In genomic region chr16:3866703-3867431, GRCh38 we compare ENCODE assay signal across 17 cellular contexts.
"Had no signal": no experiment of that assay in that cellular context is flagged by ENCODE, and none has a peak within 500 bp of the region (broad histone marks: within the 10 kb centered on the region; RNA-seq: fewer than 3 reads in every experiment).

No MANE protein-coding gene starts in this region.

- H3K4me3 ChIP-seq: body of pancreas, esophagus muscularis mucosa, left ventricle myocardium inferior, sigmoid colon, spleen, thyroid gland had no signal

- H3K27ac ChIP-seq: body of pancreas, esophagus muscularis mucosa, left ventricle myocardium inferior, sigmoid colon, spleen, thyroid gland had no signal

- H3K4me3 Mint-ChIP-seq: natural killer cell treated with Interleukin-12 subunit alpha and Interleukin-12 subunit beta and Interleukin-15 and Interleukin-18, amount 100 ng/mL, for 72 hours; T-helper 1 cell treated with Interleukin-12 subunit alpha and Interleukin-12 subunit beta and Interleukin-4 antibody, amounts not matched to agents 30 μg/mL and 1 μg/mL, for 36 hours had no signal

- DNase-seq: activated CD4-positive, alpha-beta T cell treated with anti-CD3 and anti-CD28 coated beads, Interleukin-2, amount 50 U/mL, for 1 hour; activated CD4-positive, CD25-positive, alpha-beta regulatory T cell; amygdala; body of pancreas; cortex of kidney; effector CD4-positive, alpha-beta T cell; hippocampal formation; kidney; left ventricle myocardium inferior; occipital lobe; sigmoid colon; spleen; thyroid gland had no signal

- H3K9me3 ChIP-seq: body of pancreas, esophagus muscularis mucosa, left ventricle myocardium inferior, sigmoid colon, spleen, thyroid gland had no signal

- H3K27me3 ChIP-seq: body of pancreas, esophagus muscularis mucosa, sigmoid colon, spleen, thyroid gland had no signal

- H3K27ac Mint-ChIP-seq: natural killer cell treated with Interleukin-12 subunit alpha and Interleukin-12 subunit beta and Interleukin-15 and Interleukin-18, amount 100 ng/mL, for 72 hours; T-helper 1 cell treated with Interleukin-12 subunit alpha and Interleukin-12 subunit beta and Interleukin-4 antibody, amounts not matched to agents 30 μg/mL and 1 μg/mL, for 36 hours had no signal

- H3K9me3 Mint-ChIP-seq: activated naive CD4-positive, alpha-beta T cell treated with anti-CD3 and anti-CD28 coated beads, Interleukin-2, amount 50 U/mL, for 72 hours; natural killer cell treated with Interleukin-12 subunit alpha and Interleukin-12 subunit beta and Interleukin-15 and Interleukin-18, amount 100 ng/mL, for 72 hours; T-helper 1 cell treated with Interleukin-12 subunit alpha and Interleukin-12 subunit beta and Interleukin-4 antibody, amounts not matched to agents 30 μg/mL and 1 μg/mL, for 36 hours had no signal

- H3K36me3 ChIP-seq: esophagus muscularis mucosa, left ventricle myocardium inferior, sigmoid colon, spleen, thyroid gland had no signal

- H3K27me3 Mint-ChIP-seq: natural killer cell treated with Interleukin-12 subunit alpha and Interleukin-12 subunit beta and Interleukin-15 and Interleukin-18, amount 100 ng/mL, for 72 hours had no signal

- ATAC-seq: activated naive CD4-positive, alpha-beta T cell treated with anti-CD3 and anti-CD28 coated beads, Interleukin-2, amount 50 U/mL, for 72 hours; body of pancreas; natural killer cell treated with Interleukin-12 subunit alpha and Interleukin-12 subunit beta and Interleukin-15 and Interleukin-18, amount 100 ng/mL, for 72 hours had no signal

- FAIRE-seq: kidney had no signal

- H3K36me3 Mint-ChIP-seq: activated naive CD4-positive, alpha-beta T cell treated with anti-CD3 and anti-CD28 coated beads, Interleukin-2, amount 50 U/mL, for 72 hours; natural killer cell treated with Interleukin-12 subunit alpha and Interleukin-12 subunit beta and Interleukin-15 and Interleukin-18, amount 100 ng/mL, for 72 hours had no signal
